ENCODE assay signal across 1 cellular context in genomic region chr6:159013229-159013628, GRCh38.
TF ChIP-seq lines count a peak whose summit lies in the region.

No MANE protein-coding gene starts in this region.

TF ChIP-seq in K562, 482 proteins besides CTCF, POLR2A, EP300 and RAD21 (continued from another document):
- TF ChIP-seq MGA (IDR thresholded peaks at IDR 0.05) (peak; percentile 65), L3MBTL2 (IDR thresholded peaks at IDR 0.05) (peak; percentile 59; the same call in 1 of the 2 replicates), ZNF175 (CRISPR knock-in tag; IDR thresholded peaks at IDR 0.05; ENCODE audit: low read depth) (peak; percentile 60; the same call in 1 of the 2 replicates), NR2C2 (CRISPR knock-in tag; IDR thresholded peaks at IDR 0.05) (no peak), NR2C2 (tag; IDR thresholded peaks at IDR 0.05) (peak; percentile 32; the same call in 1 of the 2 replicates), ESRRA (IDR thresholded peaks at IDR 0.05; ENCODE audit: borderline replicate concordance, low read depth) (peak; percentile 48; the same call in 1 of the 2 replicates), MEIS2 (IDR thresholded peaks at IDR 0.05; ENCODE audit: partially characterized antibody) (peak; percentile 84), GTF2B (IDR thresholded peaks at IDR 0.05; ENCODE audit: extremely low read depth, insufficient read length) (no peak), RCOR1 (IDR thresholded peaks at IDR 0.05; ENCODE audit: borderline replicate concordance in 1 of 2, low read depth in 2 of 2, low read length in 2 of 2) (peak in 1 of 2 experiments; percentile 34; a peak in 1 of 4 replicates), ZNF584 (CRISPR knock-in tag; IDR thresholded peaks at IDR 0.05; ENCODE audit: low read depth) (peak; percentile 56; the same call in 1 of the 2 replicates)
